In the genomic region with DNA sequence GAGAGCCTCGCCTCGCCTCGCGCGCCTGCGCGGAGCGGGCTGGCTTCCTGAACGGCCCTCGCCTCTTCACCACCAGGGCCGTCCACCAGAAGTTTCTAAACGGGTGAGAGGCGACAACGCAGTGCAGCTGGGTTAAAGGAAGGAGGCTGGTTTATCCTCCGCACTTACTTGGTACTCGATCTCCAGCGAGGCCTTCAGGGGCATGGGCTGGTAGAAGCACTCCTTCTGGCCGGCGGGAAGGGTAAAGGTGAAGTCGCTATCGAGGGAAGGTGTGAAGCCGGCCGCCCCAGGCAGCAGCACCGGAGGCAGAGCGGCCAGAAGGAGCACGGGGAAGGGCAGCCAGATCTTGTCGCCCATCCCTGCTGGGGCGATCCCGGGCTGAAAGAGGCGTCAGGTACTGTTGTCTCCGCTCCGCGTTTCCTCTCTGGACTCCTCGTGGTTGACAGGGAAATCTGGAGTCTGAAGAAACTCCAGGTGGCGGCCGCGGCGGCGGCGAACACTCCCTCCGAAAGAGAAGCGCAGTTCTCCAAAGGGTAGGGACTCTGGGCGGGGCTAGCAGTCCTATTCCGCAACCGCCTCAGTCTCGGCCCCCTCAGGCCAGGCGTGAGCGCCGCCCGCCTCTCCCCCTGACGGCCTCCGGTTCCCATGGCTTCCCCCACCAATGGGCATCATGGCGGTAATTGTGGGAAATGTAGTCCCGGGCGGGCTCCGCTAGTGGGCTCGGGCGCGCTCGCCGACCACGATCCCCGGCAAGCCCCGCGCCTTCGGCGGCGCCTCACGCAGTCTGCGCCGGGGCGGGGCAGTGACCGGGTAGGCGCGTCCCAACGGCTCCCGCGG, we compare ENCODE assay signal across 1 cellular context.
TF ChIP-seq lines count a peak whose summit lies in the region.

Gene TMED5, minus strand, starts transcription at position 528 of the 837 bp plus-strand sequence. Its CDS starts 171 bp downstream, at position 357.

TF ChIP-seq in K562, 482 proteins besides CTCF, POLR2A, EP300 and RAD21 (continued from another document and continues in another):
- TF ChIP-seq RBM34 (IDR thresholded peaks at IDR 0.05; ENCODE audit: borderline replicate concordance, insufficient read depth, low read length): no peak
- no peak for TF ChIP-seq PBX2 (CRISPR knock-in tag; IDR thresholded peaks at IDR 0.05; ENCODE audit: low read depth)
- no peak for TF ChIP-seq PBX2 (tag; conservative IDR thresholded peaks at IDR 0.05; ENCODE audit: low read depth)
- no peak for TF ChIP-seq ZNF324 (CRISPR knock-in tag; IDR thresholded peaks at IDR 0.05)
- TF ChIP-seq ELF4 (CRISPR knock-in tag; IDR thresholded peaks at IDR 0.05): no peak
- no peak for TF ChIP-seq CC2D1A (IDR thresholded peaks at IDR 0.05)
- TF ChIP-seq E2F3 (CRISPR knock-in tag; IDR thresholded peaks at IDR 0.05): no peak
- no peak for TF ChIP-seq ZNF592 (IDR thresholded peaks at IDR 0.05)
- 0 out of 2 replicates have a peak, but pooled peaks have one; percentile 56 for TF ChIP-seq RBM14 (IDR thresholded peaks at IDR 0.05; ENCODE audit: borderline replicate concordance, insufficient read depth, low read depth, low read length)
- TF ChIP-seq NFXL1 (CRISPR knock-in tag; IDR thresholded peaks at IDR 0.05): no peak
- TF ChIP-seq ETS1 (conservative IDR thresholded peaks at IDR 0.05; ENCODE audit: control insufficient read depth, low read depth, low read length): peak; percentile 91
- TF ChIP-seq NEUROD1 (IDR thresholded peaks at IDR 0.05; ENCODE audit: borderline replicate concordance, low read depth, low read length, partially characterized antibody): peak; percentile 1
- TF ChIP-seq EWSR1 (IDR thresholded peaks at IDR 0.05; ENCODE audit: borderline replicate concordance, low read depth, partially characterized antibody): no peak
- TF ChIP-seq ZFP36 (IDR thresholded peaks at IDR 0.05; ENCODE audit: low read depth, low read length, partially characterized antibody): no peak
- no peak for TF ChIP-seq PYGO2 (tag; IDR thresholded peaks at IDR 0.05)
- TF ChIP-seq STAT5B (CRISPR knock-in tag; IDR thresholded peaks at IDR 0.05): no peak
- TF ChIP-seq MAZ (CRISPR knock-in tag; conservative IDR thresholded peaks at IDR 0.05 in 1 of 2, IDR thresholded peaks at IDR 0.05 in 1 of 2): peak; percentile 89 to 90
- TF ChIP-seq RAD51 (IDR thresholded peaks at IDR 0.05; ENCODE audit: borderline replicate concordance, low read depth): no peak
- TF ChIP-seq ZKSCAN3 (CRISPR knock-in tag; IDR thresholded peaks at IDR 0.05): no peak
- peak; percentile 61; the same call in 1 of the 2 replicates for TF ChIP-seq GTF2E2 (tag; IDR thresholded peaks at IDR 0.05)
- no peak for TF ChIP-seq HDAC3 (IDR thresholded peaks at IDR 0.05; ENCODE audit: borderline replicate concordance, partially characterized antibody)
- TF ChIP-seq CEBPG (CRISPR knock-in tag; IDR thresholded peaks at IDR 0.05): peak; percentile 88
- peak; percentile 47 to 87; a peak in 3 of 4 replicates for TF ChIP-seq CEBPG (tag; conservative IDR thresholded peaks at IDR 0.05 in 1 of 2, IDR thresholded peaks at IDR 0.05 in 1 of 2)
- TF ChIP-seq HOXB6 (CRISPR knock-in tag; IDR thresholded peaks at IDR 0.05; ENCODE audit: borderline replicate concordance): no peak
- TF ChIP-seq HNRNPL (IDR thresholded peaks at IDR 0.05; ENCODE audit: low read depth, low read length): no peak
- no peak for TF ChIP-seq PURB (CRISPR knock-in tag; IDR thresholded peaks at IDR 0.05; ENCODE audit: low read depth)
- TF ChIP-seq ETV6 (IDR thresholded peaks at IDR 0.05; ENCODE audit: borderline replicate concordance in 1 of 2, low read depth in 2 of 2, low read length in 1 of 2): no peak; a peak in 1 of 4 replicates
- TF ChIP-seq ETV6 (CRISPR knock-in tag; IDR thresholded peaks at IDR 0.05; ENCODE audit: borderline replicate concordance): no peak
- TF ChIP-seq ILF3 (IDR thresholded peaks at IDR 0.05; ENCODE audit: borderline replicate concordance): no peak
- peak; percentile 85 for TF ChIP-seq FIP1L1 (IDR thresholded peaks at IDR 0.05; ENCODE audit: low read depth, low read length, poor library complexity, severe bottlenecking)
- peak; percentile 88 for TF ChIP-seq MXI1 (IDR thresholded peaks at IDR 0.05; ENCODE audit: low read depth, low read length)
- peak in 1 of 2 experiments; percentile 21; a peak in 1 of 4 replicates for TF ChIP-seq SRF (CRISPR knock-in tag; IDR thresholded peaks at IDR 0.05)
- no peak for TF ChIP-seq NR0B1 (IDR thresholded peaks at IDR 0.05; ENCODE audit: partially characterized antibody)
- TF ChIP-seq OTX1 (CRISPR knock-in tag; IDR thresholded peaks at IDR 0.05): no peak
- TF ChIP-seq ZNF512 (tag; IDR thresholded peaks at IDR 0.05): no peak
- TF ChIP-seq CEBPB (tag; IDR thresholded peaks at IDR 0.05): peak; percentile 94
- TF ChIP-seq CHD4 (IDR thresholded peaks at IDR 0.05; ENCODE audit: insufficient read depth, insufficient replicate concordance, low read depth, low read length, poor library complexity, severe bottlenecking): no peak
- no peak for TF ChIP-seq SLC30A9 (CRISPR knock-in tag; IDR thresholded peaks at IDR 0.05)
- TF ChIP-seq ZBTB2 (IDR thresholded peaks at IDR 0.05): peak; percentile 78; the same call in 1 of the 2 replicates
- peak; percentile 83 for TF ChIP-seq TBP (optimal IDR thresholded peaks at IDR 0.05; ENCODE audit: low read depth, low read length)
- TF ChIP-seq POLR2G (IDR thresholded peaks at IDR 0.05; ENCODE audit: low read depth, low read length): peak; percentile 97
- TF ChIP-seq MCM7 (IDR thresholded peaks at IDR 0.05): no peak
- peak; percentile 36 for TF ChIP-seq NFYB (IDR thresholded peaks at IDR 0.05; ENCODE audit: extremely low read depth, insufficient read length)
- TF ChIP-seq, protein P1, sequence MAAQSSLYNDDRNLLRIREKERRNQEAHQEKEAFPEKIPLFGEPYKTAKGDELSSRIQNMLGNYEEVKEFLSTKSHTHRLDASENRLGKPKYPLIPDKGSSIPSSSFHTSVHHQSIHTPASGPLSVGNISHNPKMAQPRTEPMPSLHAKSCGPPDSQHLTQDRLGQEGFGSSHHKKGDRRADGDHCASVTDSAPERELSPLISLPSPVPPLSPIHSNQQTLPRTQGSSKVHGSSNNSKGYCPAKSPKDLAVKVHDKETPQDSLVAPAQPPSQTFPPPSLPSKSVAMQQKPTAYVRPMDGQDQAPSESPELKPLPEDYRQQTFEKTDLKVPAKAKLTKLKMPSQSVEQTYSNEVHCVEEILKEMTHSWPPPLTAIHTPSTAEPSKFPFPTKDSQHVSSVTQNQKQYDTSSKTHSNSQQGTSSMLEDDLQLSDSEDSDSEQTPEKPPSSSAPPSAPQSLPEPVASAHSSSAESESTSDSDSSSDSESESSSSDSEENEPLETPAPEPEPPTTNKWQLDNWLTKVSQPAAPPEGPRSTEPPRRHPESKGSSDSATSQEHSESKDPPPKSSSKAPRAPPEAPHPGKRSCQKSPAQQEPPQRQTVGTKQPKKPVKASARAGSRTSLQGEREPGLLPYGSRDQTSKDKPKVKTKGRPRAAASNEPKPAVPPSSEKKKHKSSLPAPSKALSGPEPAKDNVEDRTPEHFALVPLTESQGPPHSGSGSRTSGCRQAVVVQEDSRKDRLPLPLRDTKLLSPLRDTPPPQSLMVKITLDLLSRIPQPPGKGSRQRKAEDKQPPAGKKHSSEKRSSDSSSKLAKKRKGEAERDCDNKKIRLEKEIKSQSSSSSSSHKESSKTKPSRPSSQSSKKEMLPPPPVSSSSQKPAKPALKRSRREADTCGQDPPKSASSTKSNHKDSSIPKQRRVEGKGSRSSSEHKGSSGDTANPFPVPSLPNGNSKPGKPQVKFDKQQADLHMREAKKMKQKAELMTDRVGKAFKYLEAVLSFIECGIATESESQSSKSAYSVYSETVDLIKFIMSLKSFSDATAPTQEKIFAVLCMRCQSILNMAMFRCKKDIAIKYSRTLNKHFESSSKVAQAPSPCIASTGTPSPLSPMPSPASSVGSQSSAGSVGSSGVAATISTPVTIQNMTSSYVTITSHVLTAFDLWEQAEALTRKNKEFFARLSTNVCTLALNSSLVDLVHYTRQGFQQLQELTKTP (IDR thresholded peaks at IDR 0.05; ENCODE audit: low read depth in 1 of 2, partially characterized antibody in 2 of 2): peak; percentile 18 to 94
- peak; percentile 83 for TF ChIP-seq CCNT2 (IDR thresholded peaks at IDR 0.05; ENCODE audit: borderline replicate concordance, extremely low read depth, insufficient read length, low read depth, low read length)
